Comparison of ENCODE assay signal across 12 cellular contexts in the genomic region with DNA sequence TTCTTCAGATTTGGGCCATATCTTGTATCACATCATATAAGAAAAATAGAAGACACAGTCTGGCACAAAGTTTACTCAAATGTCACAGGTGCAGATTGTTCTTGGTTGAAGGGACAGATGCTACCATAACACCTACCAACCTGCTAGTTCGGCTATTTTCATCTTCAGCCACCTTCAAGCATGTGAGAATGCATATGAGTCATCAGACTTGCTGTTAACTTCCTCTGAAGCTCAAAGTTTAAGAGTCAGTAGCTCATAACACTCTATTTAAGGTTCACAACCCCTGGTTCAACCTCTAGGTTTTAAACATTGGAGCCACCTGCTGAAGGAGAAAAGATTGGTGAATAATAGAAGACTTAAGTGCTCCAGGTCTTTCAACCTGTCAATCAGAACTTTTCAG.
DNase-seq lines count a peak whose midpoint lies in the region; ATAC-seq and FAIRE-seq lines count a peak whose summit lies in the region.
"Had no signal": no experiment of that assay in that cellular context is flagged by ENCODE, and none has a peak within 500 bp of the region (broad histone marks: within the 10 kb centered on the region; RNA-seq: fewer than 3 reads in every experiment).

No MANE protein-coding gene starts in this region.

- no peaks in the 10 kb centered on the region for H3K9me3 ChIP-seq in GM23248 (ENCODE audit: low read depth)
- H3K9me3 ChIP-seq: BLaER1 treated with 17β-estradiol and CSF1 and Interleukin-3, amounts not matched to agents 10 nM and 100 nM; sigmoid colon; tibial nerve had no signal

- H3K27ac ChIP-seq in GM23248, result no peak overlapping the region
- H3K27ac ChIP-seq: BLaER1 treated with 17β-estradiol and CSF1 and Interleukin-3, amounts not matched to agents 10 nM and 100 nM; sigmoid colon; tibial nerve had no signal

- peaks cover 3% of the 10 kb centered on the region for H3K4me1 ChIP-seq in GM23248 (ENCODE audit: insufficient read depth)
- H3K4me1 ChIP-seq: sigmoid colon had no signal

- H3K4me3 ChIP-seq in GM23248, result no peak overlapping the region
- H3K4me3 ChIP-seq: BLaER1 treated with 17β-estradiol and CSF1 and Interleukin-3, amounts not matched to agents 10 nM and 100 nM; sigmoid colon; tibial nerve had no signal

- H3K9ac ChIP-seq in GM23248, result no peak overlapping the region
- H3K9ac ChIP-seq: BLaER1 treated with 17β-estradiol and CSF1 and Interleukin-3, amounts not matched to agents 10 nM and 100 nM had no signal

- no peaks in the 10 kb centered on the region for H3K9me2 ChIP-seq in GM23248 (ENCODE audit: insufficient read depth)

- H3K79me2 ChIP-seq in GM23248 (ENCODE audit: insufficient read depth), result no peaks in the 10 kb centered on the region

- 80 to 87% methylated on average over 1 of the region's 1 CpG for WGBS in GM23248 (ENCODE audit: low coverage in 1 of 2, low lambda C conversion rate in 2 of 2, missing lambda C conversion rate in 2 of 2), 2 experiments

- peak; percentile 69 for DNase-seq in ELR (ENCODE audit: low read depth)
- DNase-seq in GM23248, result peak; percentile 30
- peak; percentile 41 for DNase-seq in dermis blood vessel endothelial cell
- no peak for DNase-seq in Kasumi-1 (lab: John Stamatoyannopoulos, UW)
- no peak for DNase-seq in frontal cortex (ENCODE audit: low spot score in 2 of 2)
- no peak for DNase-seq in NCI-H524 (lab: John Stamatoyannopoulos, UW)
- no peak for DNase-seq in NCI-H2171 (lab: John Stamatoyannopoulos, UW)
- DNase-seq: activated naive CD8-positive, alpha-beta T cell treated with anti-CD3 and anti-CD28 coated beads, Interleukin-2, amount 50 U/mL, for 24 hours; sigmoid colon had no signal

- FAIRE-seq in frontal cortex (lab: Jason Lieb, UNC), result no peak

- no peaks in the 10 kb centered on the region for H3F3A ChIP-seq in GM23248 (ENCODE audit: insufficient read depth)

- peak; percentile 92 for ATAC-seq in HG03565 (IDR thresholded peaks at IDR 0.05; ENCODE audit: unreplicated experiment)
- ATAC-seq: activated naive CD8-positive, alpha-beta T cell treated with anti-CD3 and anti-CD28 coated beads, Interleukin-2, amount 50 U/mL, for 24 hours had no signal

- no peaks in the 10 kb centered on the region for H3K36me3 ChIP-seq in GM23248 (ENCODE audit: low read depth)
- H3K36me3 ChIP-seq: BLaER1 treated with 17β-estradiol and CSF1 and Interleukin-3, amounts not matched to agents 10 nM and 100 nM; sigmoid colon; tibial nerve had no signal

- no peak overlapping the region for H3K4me2 ChIP-seq in GM23248 (ENCODE audit: unreplicated experiment)
- H3K4me2 ChIP-seq: BLaER1 treated with 17β-estradiol and CSF1 and Interleukin-3, amounts not matched to agents 10 nM and 100 nM had no signal

- H2AFZ ChIP-seq in GM23248, result no peak overlapping the region

- no peaks in the 10 kb centered on the region for H4K20me1 ChIP-seq in GM23248 (ENCODE audit: insufficient read depth)
- H4K20me1 ChIP-seq: BLaER1 treated with 17β-estradiol and CSF1 and Interleukin-3, amounts not matched to agents 10 nM and 100 nM had no signal

- in situ Hi-C loops in GM23248 (cut with MboI), result no loop called here

- no peaks in the 10 kb centered on the region for H3K27me3 ChIP-seq in GM23248 (replicated peaks; ENCODE audit: insufficient read depth)
- H3K27me3 ChIP-seq: BLaER1 treated with 17β-estradiol and CSF1 and Interleukin-3, amounts not matched to agents 10 nM and 100 nM; sigmoid colon; tibial nerve had no signal

Comparison
In these comparisons a context has a peak if more than half of its experiments do, and no peak if none do; other contexts are left out.
1. DNase-seq: peak in ELR (single experiment), GM23248 (single experiment) and dermis blood vessel endothelial cell (single experiment); none in Kasumi-1 (0 of 2), frontal cortex (0 of 2), NCI-H524 (0 of 2) and NCI-H2171 (single experiment).